Comparison of ENCODE assay signal across 1 cellular context in the genomic region with DNA sequence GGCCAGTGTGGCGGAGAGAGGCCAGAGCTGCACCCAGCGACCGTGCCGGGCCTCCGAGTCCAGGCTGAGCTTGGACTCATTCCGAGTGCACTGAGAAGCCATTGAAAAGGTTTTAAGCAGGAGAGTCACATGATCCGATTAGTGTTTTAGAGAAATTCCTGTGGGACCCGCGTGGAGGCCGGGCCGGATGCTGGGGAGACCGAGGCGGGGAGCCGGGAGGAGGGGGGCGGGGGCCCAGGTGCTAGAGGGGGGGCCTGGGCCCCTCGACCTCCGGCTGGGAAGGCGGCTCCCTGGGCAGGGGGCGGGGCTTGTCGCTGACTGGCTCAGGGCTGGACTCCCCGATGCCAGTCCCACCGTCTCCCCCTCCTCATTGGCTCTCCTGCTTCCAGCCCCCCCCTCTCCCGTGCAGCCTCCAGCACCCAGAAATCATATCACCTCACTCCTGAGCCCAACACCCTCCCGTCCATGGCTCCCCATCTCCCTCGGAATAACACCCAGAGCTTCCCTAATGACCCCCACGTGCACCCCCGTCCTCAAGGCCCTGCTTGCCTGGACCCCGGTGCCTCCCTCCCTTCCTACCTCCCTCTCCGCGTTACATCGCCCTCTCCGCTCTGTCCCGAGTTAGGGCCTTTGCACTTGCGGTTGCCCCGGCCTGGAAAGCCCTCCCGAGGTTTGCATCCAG.
TF ChIP-seq lines count a peak whose summit lies in the region.

No MANE protein-coding gene starts in this region.

TF ChIP-seq in HepG2, 621 proteins besides CTCF, POLR2A, EP300 and RAD21 (continued from another document and continues in another):
- TF ChIP-seq ZNF326 (CRISPR knock-in tag; IDR thresholded peaks at IDR 0.05; ENCODE audit: borderline replicate concordance) (no peak), ZNF253 (CRISPR knock-in tag; IDR thresholded peaks at IDR 0.05; ENCODE audit: borderline replicate concordance) (no peak), ZSCAN25 (CRISPR knock-in tag; IDR thresholded peaks at IDR 0.05) (no peak), TEAD3 (CRISPR knock-in tag; optimal IDR thresholded peaks at IDR 0.05; ENCODE audit: borderline replicate concordance) (peak; percentile 29), TCF12 (IDR thresholded peaks at IDR 0.05) (no peak), TCF12 (CRISPR knock-in tag; IDR thresholded peaks at IDR 0.05) (no peak), RFXAP (CRISPR knock-in tag; IDR thresholded peaks at IDR 0.05; ENCODE audit: borderline replicate concordance) (no peak), ZSCAN21 (CRISPR knock-in tag; IDR thresholded peaks at IDR 0.05; ENCODE audit: borderline replicate concordance) (no peak), ZNF713 (CRISPR knock-in tag; IDR thresholded peaks at IDR 0.05) (no peak), ARNT (IDR thresholded peaks at IDR 0.05) (no peak), EED (CRISPR knock-in tag; IDR thresholded peaks at IDR 0.05) (no peak), ASH2L (IDR thresholded peaks at IDR 0.05; ENCODE audit: insufficient read length, low read depth, low read length) (peak; percentile 31), U2AF1 (optimal IDR thresholded peaks at IDR 0.05; ENCODE audit: low read depth, low read length) (no peak), TBL1XR1 (IDR thresholded peaks at IDR 0.05; ENCODE audit: borderline replicate concordance, low read length, partially characterized antibody) (no peak), CAMTA2 (CRISPR knock-in tag; IDR thresholded peaks at IDR 0.05; ENCODE audit: borderline replicate concordance) (no peak), RBAK (CRISPR knock-in tag; IDR thresholded peaks at IDR 0.05) (no peak), ZNF776 (CRISPR knock-in tag; IDR thresholded peaks at IDR 0.05) (no peak), MYC (CRISPR knock-in tag; IDR thresholded peaks at IDR 0.05; ENCODE audit: borderline replicate concordance) (peak; percentile 41; the same call in 1 of the 2 replicates), ZNF660 (CRISPR knock-in tag; IDR thresholded peaks at IDR 0.05; ENCODE audit: borderline replicate concordance, low read depth) (no peak), POGZ (CRISPR knock-in tag; IDR thresholded peaks at IDR 0.05) (no peak), ZNF773 (CRISPR knock-in tag; IDR thresholded peaks at IDR 0.05; ENCODE audit: borderline replicate concordance) (no peak)
- TF ChIP-seq, protein P1, sequence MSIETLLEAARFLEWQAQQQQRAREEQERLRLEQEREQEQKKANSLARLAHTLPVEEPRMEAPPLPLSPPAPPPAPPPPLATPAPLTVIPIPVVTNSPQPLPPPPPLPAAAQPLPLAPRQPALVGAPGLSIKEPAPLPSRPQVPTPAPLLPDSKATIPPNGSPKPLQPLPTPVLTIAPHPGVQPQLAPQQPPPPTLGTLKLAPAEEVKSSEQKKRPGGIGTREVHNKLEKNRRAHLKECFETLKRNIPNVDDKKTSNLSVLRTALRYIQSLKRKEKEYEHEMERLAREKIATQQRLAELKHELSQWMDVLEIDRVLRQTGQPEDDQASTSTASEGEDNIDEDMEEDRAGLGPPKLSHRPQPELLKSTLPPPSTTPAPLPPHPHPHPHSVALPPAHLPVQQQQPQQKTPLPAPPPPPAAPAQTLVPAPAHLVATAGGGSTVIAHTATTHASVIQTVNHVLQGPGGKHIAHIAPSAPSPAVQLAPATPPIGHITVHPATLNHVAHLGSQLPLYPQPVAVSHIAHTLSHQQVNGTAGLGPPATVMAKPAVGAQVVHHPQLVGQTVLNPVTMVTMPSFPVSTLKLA (IDR thresholded peaks at IDR 0.05), result no peak
- TF ChIP-seq, protein P2, sequence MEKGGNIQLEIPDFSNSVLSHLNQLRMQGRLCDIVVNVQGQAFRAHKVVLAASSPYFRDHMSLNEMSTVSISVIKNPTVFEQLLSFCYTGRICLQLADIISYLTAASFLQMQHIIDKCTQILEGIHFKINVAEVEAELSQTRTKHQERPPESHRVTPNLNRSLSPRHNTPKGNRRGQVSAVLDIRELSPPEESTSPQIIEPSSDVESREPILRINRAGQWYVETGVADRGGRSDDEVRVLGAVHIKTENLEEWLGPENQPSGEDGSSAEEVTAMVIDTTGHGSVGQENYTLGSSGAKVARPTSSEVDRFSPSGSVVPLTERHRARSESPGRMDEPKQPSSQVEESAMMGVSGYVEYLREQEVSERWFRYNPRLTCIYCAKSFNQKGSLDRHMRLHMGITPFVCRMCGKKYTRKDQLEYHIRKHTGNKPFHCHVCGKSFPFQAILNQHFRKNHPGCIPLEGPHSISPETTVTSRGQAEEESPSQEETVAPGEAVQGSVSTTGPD (CRISPR knock-in tag; IDR thresholded peaks at IDR 0.05), result no peak
- TF ChIP-seq, protein P3, sequence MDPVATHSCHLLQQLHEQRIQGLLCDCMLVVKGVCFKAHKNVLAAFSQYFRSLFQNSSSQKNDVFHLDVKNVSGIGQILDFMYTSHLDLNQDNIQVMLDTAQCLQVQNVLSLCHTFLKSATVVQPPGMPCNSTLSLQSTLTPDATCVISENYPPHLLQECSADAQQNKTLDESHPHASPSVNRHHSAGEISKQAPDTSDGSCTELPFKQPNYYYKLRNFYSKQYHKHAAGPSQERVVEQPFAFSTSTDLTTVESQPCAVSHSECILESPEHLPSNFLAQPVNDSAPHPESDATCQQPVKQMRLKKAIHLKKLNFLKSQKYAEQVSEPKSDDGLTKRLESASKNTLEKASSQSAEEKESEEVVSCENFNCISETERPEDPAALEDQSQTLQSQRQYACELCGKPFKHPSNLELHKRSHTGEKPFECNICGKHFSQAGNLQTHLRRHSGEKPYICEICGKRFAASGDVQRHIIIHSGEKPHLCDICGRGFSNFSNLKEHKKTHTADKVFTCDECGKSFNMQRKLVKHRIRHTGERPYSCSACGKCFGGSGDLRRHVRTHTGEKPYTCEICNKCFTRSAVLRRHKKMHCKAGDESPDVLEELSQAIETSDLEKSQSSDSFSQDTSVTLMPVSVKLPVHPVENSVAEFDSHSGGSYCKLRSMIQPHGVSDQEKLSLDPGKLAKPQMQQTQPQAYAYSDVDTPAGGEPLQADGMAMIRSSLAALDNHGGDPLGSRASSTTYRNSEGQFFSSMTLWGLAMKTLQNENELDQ (CRISPR knock-in tag; IDR thresholded peaks at IDR 0.05; ENCODE audit: borderline replicate concordance), result no peak
- TF ChIP-seq, protein P4, sequence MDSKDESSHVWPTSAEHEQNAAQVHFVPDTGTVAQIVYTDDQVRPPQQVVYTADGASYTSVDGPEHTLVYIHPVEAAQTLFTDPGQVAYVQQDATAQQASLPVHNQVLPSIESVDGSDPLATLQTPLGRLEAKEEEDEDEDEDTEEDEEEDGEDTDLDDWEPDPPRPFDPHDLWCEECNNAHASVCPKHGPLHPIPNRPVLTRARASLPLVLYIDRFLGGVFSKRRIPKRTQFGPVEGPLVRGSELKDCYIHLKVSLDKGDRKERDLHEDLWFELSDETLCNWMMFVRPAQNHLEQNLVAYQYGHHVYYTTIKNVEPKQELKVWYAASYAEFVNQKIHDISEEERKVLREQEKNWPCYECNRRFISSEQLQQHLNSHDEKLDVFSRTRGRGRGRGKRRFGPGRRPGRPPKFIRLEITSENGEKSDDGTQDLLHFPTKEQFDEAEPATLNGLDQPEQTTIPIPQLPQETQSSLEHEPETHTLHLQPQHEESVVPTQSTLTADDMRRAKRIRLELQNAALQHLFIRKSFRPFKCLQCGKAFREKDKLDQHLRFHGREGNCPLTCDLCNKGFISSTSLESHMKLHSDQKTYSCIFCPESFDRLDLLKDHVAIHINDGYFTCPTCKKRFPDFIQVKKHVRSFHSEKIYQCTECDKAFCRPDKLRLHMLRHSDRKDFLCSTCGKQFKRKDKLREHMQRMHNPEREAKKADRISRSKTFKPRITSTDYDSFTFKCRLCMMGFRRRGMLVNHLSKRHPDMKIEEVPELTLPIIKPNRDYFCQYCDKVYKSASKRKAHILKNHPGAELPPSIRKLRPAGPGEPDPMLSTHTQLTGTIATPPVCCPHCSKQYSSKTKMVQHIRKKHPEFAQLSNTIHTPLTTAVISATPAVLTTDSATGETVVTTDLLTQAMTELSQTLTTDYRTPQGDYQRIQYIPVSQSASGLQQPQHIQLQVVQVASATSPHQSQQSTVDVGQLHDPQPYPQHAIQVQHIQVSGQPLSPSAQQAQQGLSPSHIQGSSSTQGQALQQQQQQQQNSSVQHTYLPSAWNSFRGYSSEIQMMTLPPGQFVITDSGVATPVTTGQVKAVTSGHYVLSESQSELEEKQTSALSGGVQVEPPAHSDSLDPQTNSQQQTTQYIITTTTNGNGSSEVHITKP (CRISPR knock-in tag; IDR thresholded peaks at IDR 0.05; ENCODE audit: low read depth), result no peak
- TF ChIP-seq, protein P5, sequence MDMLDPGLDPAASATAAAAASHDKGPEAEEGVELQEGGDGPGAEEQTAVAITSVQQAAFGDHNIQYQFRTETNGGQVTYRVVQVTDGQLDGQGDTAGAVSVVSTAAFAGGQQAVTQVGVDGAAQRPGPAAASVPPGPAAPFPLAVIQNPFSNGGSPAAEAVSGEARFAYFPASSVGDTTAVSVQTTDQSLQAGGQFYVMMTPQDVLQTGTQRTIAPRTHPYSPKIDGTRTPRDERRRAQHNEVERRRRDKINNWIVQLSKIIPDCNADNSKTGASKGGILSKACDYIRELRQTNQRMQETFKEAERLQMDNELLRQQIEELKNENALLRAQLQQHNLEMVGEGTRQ (IDR thresholded peaks at IDR 0.05; ENCODE audit: low read depth, low read length), result 0 out of 2 replicates have a peak, but pooled peaks have one; percentile 4
- TF ChIP-seq, protein P5 (CRISPR knock-in tag; IDR thresholded peaks at IDR 0.05; ENCODE audit: borderline replicate concordance), result no peak; the same call in 1 of the 2 replicates
- TF ChIP-seq, protein P6, sequence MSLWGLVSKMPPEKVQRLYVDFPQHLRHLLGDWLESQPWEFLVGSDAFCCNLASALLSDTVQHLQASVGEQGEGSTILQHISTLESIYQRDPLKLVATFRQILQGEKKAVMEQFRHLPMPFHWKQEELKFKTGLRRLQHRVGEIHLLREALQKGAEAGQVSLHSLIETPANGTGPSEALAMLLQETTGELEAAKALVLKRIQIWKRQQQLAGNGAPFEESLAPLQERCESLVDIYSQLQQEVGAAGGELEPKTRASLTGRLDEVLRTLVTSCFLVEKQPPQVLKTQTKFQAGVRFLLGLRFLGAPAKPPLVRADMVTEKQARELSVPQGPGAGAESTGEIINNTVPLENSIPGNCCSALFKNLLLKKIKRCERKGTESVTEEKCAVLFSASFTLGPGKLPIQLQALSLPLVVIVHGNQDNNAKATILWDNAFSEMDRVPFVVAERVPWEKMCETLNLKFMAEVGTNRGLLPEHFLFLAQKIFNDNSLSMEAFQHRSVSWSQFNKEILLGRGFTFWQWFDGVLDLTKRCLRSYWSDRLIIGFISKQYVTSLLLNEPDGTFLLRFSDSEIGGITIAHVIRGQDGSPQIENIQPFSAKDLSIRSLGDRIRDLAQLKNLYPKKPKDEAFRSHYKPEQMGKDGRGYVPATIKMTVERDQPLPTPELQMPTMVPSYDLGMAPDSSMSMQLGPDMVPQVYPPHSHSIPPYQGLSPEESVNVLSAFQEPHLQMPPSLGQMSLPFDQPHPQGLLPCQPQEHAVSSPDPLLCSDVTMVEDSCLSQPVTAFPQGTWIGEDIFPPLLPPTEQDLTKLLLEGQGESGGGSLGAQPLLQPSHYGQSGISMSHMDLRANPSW (CRISPR knock-in tag; IDR thresholded peaks at IDR 0.05; ENCODE audit: borderline replicate concordance), result no peak
- TF ChIP-seq, protein P7, sequence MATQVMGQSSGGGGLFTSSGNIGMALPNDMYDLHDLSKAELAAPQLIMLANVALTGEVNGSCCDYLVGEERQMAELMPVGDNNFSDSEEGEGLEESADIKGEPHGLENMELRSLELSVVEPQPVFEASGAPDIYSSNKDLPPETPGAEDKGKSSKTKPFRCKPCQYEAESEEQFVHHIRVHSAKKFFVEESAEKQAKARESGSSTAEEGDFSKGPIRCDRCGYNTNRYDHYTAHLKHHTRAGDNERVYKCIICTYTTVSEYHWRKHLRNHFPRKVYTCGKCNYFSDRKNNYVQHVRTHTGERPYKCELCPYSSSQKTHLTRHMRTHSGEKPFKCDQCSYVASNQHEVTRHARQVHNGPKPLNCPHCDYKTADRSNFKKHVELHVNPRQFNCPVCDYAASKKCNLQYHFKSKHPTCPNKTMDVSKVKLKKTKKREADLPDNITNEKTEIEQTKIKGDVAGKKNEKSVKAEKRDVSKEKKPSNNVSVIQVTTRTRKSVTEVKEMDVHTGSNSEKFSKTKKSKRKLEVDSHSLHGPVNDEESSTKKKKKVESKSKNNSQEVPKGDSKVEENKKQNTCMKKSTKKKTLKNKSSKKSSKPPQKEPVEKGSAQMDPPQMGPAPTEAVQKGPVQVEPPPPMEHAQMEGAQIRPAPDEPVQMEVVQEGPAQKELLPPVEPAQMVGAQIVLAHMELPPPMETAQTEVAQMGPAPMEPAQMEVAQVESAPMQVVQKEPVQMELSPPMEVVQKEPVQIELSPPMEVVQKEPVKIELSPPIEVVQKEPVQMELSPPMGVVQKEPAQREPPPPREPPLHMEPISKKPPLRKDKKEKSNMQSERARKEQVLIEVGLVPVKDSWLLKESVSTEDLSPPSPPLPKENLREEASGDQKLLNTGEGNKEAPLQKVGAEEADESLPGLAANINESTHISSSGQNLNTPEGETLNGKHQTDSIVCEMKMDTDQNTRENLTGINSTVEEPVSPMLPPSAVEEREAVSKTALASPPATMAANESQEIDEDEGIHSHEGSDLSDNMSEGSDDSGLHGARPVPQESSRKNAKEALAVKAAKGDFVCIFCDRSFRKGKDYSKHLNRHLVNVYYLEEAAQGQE (IDR thresholded peaks at IDR 0.05; ENCODE audit: borderline replicate concordance in 1 of 2, low read depth in 1 of 2, low read length in 2 of 2), result no peak
- TF ChIP-seq, protein P8, sequence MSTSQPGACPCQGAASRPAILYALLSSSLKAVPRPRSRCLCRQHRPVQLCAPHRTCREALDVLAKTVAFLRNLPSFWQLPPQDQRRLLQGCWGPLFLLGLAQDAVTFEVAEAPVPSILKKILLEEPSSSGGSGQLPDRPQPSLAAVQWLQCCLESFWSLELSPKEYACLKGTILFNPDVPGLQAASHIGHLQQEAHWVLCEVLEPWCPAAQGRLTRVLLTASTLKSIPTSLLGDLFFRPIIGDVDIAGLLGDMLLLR (CRISPR knock-in tag; IDR thresholded peaks at IDR 0.05), result no peak
- TF ChIP-seq, protein P9, sequence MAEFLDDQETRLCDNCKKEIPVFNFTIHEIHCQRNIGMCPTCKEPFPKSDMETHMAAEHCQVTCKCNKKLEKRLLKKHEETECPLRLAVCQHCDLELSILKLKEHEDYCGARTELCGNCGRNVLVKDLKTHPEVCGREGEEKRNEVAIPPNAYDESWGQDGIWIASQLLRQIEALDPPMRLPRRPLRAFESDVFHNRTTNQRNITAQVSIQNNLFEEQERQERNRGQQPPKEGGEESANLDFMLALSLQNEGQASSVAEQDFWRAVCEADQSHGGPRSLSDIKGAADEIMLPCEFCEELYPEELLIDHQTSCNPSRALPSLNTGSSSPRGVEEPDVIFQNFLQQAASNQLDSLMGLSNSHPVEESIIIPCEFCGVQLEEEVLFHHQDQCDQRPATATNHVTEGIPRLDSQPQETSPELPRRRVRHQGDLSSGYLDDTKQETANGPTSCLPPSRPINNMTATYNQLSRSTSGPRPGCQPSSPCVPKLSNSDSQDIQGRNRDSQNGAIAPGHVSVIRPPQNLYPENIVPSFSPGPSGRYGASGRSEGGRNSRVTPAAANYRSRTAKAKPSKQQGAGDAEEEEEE (CRISPR knock-in tag; IDR thresholded peaks at IDR 0.05; ENCODE audit: borderline replicate concordance), result no peak
- TF ChIP-seq, protein P10, sequence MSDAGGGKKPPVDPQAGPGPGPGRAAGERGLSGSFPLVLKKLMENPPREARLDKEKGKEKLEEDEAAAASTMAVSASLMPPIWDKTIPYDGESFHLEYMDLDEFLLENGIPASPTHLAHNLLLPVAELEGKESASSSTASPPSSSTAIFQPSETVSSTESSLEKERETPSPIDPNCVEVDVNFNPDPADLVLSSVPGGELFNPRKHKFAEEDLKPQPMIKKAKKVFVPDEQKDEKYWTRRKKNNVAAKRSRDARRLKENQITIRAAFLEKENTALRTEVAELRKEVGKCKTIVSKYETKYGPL (CRISPR knock-in tag; IDR thresholded peaks at IDR 0.05), result no peak
